ENCODE assay signal across 8 cellular contexts in the genomic region with DNA sequence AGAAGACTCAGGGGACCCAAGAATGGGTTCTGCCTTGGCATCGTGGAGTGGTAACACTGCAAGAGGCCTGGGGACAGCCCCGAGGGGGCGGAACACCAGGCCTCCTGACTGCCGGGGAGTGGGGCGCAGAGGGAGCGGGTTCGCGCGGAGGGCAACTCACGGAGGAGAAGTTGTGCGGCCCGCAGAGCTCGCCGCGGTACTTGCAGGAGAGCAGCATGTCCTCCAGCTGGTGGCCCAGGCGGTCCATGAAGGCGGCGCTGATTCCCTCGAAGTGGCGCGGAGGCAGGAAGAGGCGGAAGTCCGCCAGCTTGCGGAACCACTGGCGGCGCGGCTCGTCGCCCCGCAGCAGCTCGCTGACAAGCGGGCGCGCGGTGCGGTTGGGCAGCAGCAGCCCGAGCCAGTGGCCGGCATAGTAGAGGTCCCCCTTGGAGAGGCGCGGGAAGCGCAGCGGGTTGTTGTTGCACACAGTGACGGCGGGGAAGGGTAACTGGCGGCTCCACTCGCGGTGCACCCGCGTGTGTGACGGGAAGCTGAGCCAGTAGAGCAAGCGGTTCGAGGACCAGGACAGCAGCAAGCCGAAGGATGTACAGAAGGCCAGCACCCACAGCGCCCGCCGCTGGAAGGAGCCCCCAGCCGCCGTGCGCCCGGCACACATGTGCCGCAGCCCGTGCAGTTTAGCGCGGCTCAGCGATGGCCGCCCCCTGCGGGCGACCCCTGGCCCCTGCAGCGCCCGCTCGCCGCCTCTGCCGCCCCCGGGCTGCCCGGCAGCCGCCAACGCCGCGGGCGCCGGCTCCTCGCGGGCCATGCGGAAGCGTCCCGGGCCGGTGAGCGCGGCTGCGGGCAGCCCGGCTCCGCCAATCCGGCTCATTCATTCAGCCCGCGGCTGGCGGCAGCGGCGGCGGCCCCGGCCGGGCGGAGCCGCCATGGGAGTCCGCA. TPM values are rescaled to one million over a fixed set of nuclear protein-coding genes. Genes with fewer than 3 reads are reported as not detected.
DNase-seq lines count a peak whose midpoint lies in the region; ATAC-seq, FAIRE-seq and TF ChIP-seq lines count a peak whose summit lies in the region.

No MANE protein-coding gene starts in this region.

- no peaks in the 10 kb centered on the region for H4K20me1 ChIP-seq in keratinocyte (ENCODE audit: control insufficient read depth, extremely low read depth, insufficient read depth, low read length)

- H3K27me3 ChIP-seq in keratinocyte (ENCODE audit: control insufficient read depth, extremely low read depth, insufficient read depth, low read length) (peaks cover 30% of the 10 kb centered on the region), tibial nerve (peaks cover 0 to 37% of the 10 kb centered on the region in 2 donors)

- H3K36me3 ChIP-seq in keratinocyte (ENCODE audit: control insufficient read depth in 2 of 2, extremely low read depth in 1 of 2, insufficient read depth in 2 of 2, low read length in 2 of 2) = no peaks in the 10 kb centered on the region
- no peaks in the 10 kb centered on the region for H3K36me3 ChIP-seq in tibial nerve

- intact Hi-C loops in natural killer cell (cut with micrococcal nuclease) = no loop called here
- intact Hi-C loops in activated T-helper 2 cell treated with anti-CD3 and anti-CD28 coated beads, Interferon-gamma antibody, Interleukin-2, Interleukin-4, amounts not matched to agents 10 μg/mL and 5 μg/mL and 100 μg/mL, durations not matched to agents 14 hours and 24 hours and 36 hours (cut with micrococcal nuclease) = no loop called here

- H3K9me3 ChIP-seq in keratinocyte (ENCODE audit: control insufficient read depth, low read depth, low read length) (no peaks in the 10 kb centered on the region), tibial nerve (no peaks in the 10 kb centered on the region)

- H3K4me1 ChIP-seq in keratinocyte (ENCODE audit: control insufficient read depth, extremely low read depth, insufficient read depth, low read length) (peaks cover 16% of the 10 kb centered on the region), tibial nerve (peaks cover 0 to 21% (median 0%) of the 10 kb centered on the region in 4 donors)

- H3K27me3 Mint-ChIP-seq in natural killer cell treated with Interleukin-12 subunit alpha and Interleukin-12 subunit beta and Interleukin-15 and Interleukin-18, amount 100 ng/mL, for 72 hours = peaks cover 44 to 45% of the 10 kb centered on the region in 2 donors
- H3K27me3 Mint-ChIP-seq in natural killer cell (ENCODE audit: low read depth in 2 of 2) = peaks cover 50 to 68% of the 10 kb centered on the region in 2 donors
- peaks cover 50% of the 10 kb centered on the region for H3K27me3 Mint-ChIP-seq in activated T-helper 2 cell treated with anti-CD3 and anti-CD28 coated beads, Interferon-gamma antibody, Interleukin-2, Interleukin-4, amounts not matched to agents 10 μg/mL and 5 μg/mL and 100 μg/mL, durations not matched to agents 14 hours and 24 hours and 36 hours (ENCODE audit: low read depth)

- peak in 1 of 2 donors; percentile 3 for ATAC-seq in natural killer cell treated with Interleukin-12 subunit alpha and Interleukin-12 subunit beta and Interleukin-15 and Interleukin-18, amount 100 ng/mL, for 72 hours
- no peak for ATAC-seq in natural killer cell

- H3K4me3 Mint-ChIP-seq in natural killer cell treated with Interleukin-12 subunit alpha and Interleukin-12 subunit beta and Interleukin-15 and Interleukin-18, amount 100 ng/mL, for 72 hours = peak overlapping the region; percentile 47
- H3K4me3 Mint-ChIP-seq in natural killer cell = no peak overlapping the region
- H3K4me3 Mint-ChIP-seq in activated T-helper 2 cell treated with anti-CD3 and anti-CD28 coated beads, Interferon-gamma antibody, Interleukin-2, Interleukin-4, amounts not matched to agents 10 μg/mL and 5 μg/mL and 100 μg/mL, durations not matched to agents 14 hours and 24 hours and 36 hours (ENCODE audit: low read depth) = no peak overlapping the region

- in situ Hi-C loops in astrocyte of the spinal cord (cut with HindIII; ENCODE audit: low sequenced_read_pairs) = no loop called here

- peak overlapping the region; percentile 77 for H3K4me2 ChIP-seq in keratinocyte (ENCODE audit: control insufficient read depth, extremely low read depth, insufficient read depth, low read depth, low read length)

- H3K9ac ChIP-seq in keratinocyte (ENCODE audit: control insufficient read depth, extremely low read depth, insufficient read depth, low read length) = no peak overlapping the region

- H3K36me3 Mint-ChIP-seq in natural killer cell treated with Interleukin-12 subunit alpha and Interleukin-12 subunit beta and Interleukin-15 and Interleukin-18, amount 100 ng/mL, for 72 hours = no peaks in the 10 kb centered on the region
- H3K36me3 Mint-ChIP-seq in natural killer cell = no peaks in the 10 kb centered on the region
- no peaks in the 10 kb centered on the region for H3K36me3 Mint-ChIP-seq in activated T-helper 2 cell treated with anti-CD3 and anti-CD28 coated beads, Interferon-gamma antibody, Interleukin-2, Interleukin-4, amounts not matched to agents 10 μg/mL and 5 μg/mL and 100 μg/mL, durations not matched to agents 14 hours and 24 hours and 36 hours (ENCODE audit: low read depth)

- no peaks in the 10 kb centered on the region for H3K79me2 ChIP-seq in keratinocyte (ENCODE audit: control insufficient read depth, insufficient read depth, low read length)

- peaks cover 0 to 3% of the 10 kb centered on the region in 2 donors for H3K4me1 Mint-ChIP-seq in natural killer cell treated with Interleukin-12 subunit alpha and Interleukin-12 subunit beta and Interleukin-15 and Interleukin-18, amount 100 ng/mL, for 72 hours (ENCODE audit: low read depth in 2 of 2)
- peaks cover 9 to 10% of the 10 kb centered on the region in 2 donors for H3K4me1 Mint-ChIP-seq in natural killer cell
- no peaks in the 10 kb centered on the region for H3K4me1 Mint-ChIP-seq in activated T-helper 2 cell treated with anti-CD3 and anti-CD28 coated beads, Interferon-gamma antibody, Interleukin-2, Interleukin-4, amounts not matched to agents 10 μg/mL and 5 μg/mL and 100 μg/mL, durations not matched to agents 14 hours and 24 hours and 36 hours (ENCODE audit: low read depth)

- no peak for DNase-seq in natural killer cell treated with Interleukin-12 subunit alpha and Interleukin-12 subunit beta and Interleukin-15 and Interleukin-18, amount 100 ng/mL, for 72 hours (ENCODE audit: low spot score)
- DNase-seq in natural killer cell = no peak
- peak; percentile 24 for DNase-seq in astrocyte of the spinal cord (ENCODE audit: low read depth, low spot score)
- no peak for DNase-seq in keratinocyte (ENCODE audit: low read depth, low spot score)
- no peak for DNase-seq in tibial nerve (ENCODE audit: low spot score in 2 of 2)
- DNase-seq in RKO (ENCODE audit: low spot score) = no peak
- no peak for DNase-seq in NCI-H524 treated with DMSO at 0.1 percent for 48 hours (lab: John Stamatoyannopoulos, UW)
- no peak for DNase-seq in activated T-helper 2 cell treated with anti-CD3 and anti-CD28 coated beads, Interferon-gamma antibody, Interleukin-2, Interleukin-4, amounts not matched to agents 10 μg/mL and 5 μg/mL and 100 μg/mL, durations not matched to agents 14 hours and 24 hours and 36 hours (ENCODE audit: low spot score)

- no peak overlapping the region for H3K27ac Mint-ChIP-seq in natural killer cell treated with Interleukin-12 subunit alpha and Interleukin-12 subunit beta and Interleukin-15 and Interleukin-18, amount 100 ng/mL, for 72 hours
- no peak overlapping the region for H3K27ac Mint-ChIP-seq in natural killer cell
- no peak overlapping the region for H3K27ac Mint-ChIP-seq in activated T-helper 2 cell treated with anti-CD3 and anti-CD28 coated beads, Interferon-gamma antibody, Interleukin-2, Interleukin-4, amounts not matched to agents 10 μg/mL and 5 μg/mL and 100 μg/mL, durations not matched to agents 14 hours and 24 hours and 36 hours

- no peak overlapping the region for H3K4me3 ChIP-seq in astrocyte of the spinal cord (ENCODE audit: low read depth, low read length)
- peak overlapping the region; percentile 32 to 61 (median 44) for H3K4me3 ChIP-seq in keratinocyte (ENCODE audit: control insufficient read depth in 2 of 3, extremely low read depth in 1 of 3, insufficient read depth in 2 of 3, low read depth in 1 of 3, low read length in 3 of 3)
- H3K4me3 ChIP-seq in tibial nerve = peak overlapping the region in 3 of 4 donors; percentile 11 to 43 (median 32)

- TF ChIP-seq CTCF in natural killer cell (IDR thresholded peaks at IDR 0.05) = no peak
- TF ChIP-seq CTCF in astrocyte of the spinal cord (IDR thresholded peaks at IDR 0.05; ENCODE audit: low read depth, low read length) = no peak
- TF ChIP-seq CTCF in keratinocyte (optimal IDR thresholded peaks at IDR 0.05 in 1 of 3, IDR thresholded peaks at IDR 0.05 in 1 of 3, conservative IDR thresholded peaks at IDR 0.05 in 1 of 3; ENCODE audit: extremely low read depth in 1 of 3, insufficient read depth in 2 of 3, low read length in 3 of 3) = peak in 1 of 3 experiments; percentile 31
- TF ChIP-seq CTCF in tibial nerve (IDR thresholded peaks at IDR 0.05) = no peak

- H3K9me1 ChIP-seq in keratinocyte (ENCODE audit: control insufficient read depth, extremely low read depth, insufficient read depth, low read length) = no peaks in the 10 kb centered on the region

- no peak for TF ChIP-seq EP300 in tibial nerve (IDR thresholded peaks at IDR 0.05)

- H2AFZ ChIP-seq in keratinocyte (ENCODE audit: control insufficient read depth, low read length) = peak overlapping the region; percentile 70

- dilution Hi-C loops in keratinocyte (cut with MboI; ENCODE audit: extremely low pct_ligation_motif_present, low sequenced_read_pairs) = no loop called here

- WGBS in tibial nerve, 2 donors = 0 to 1% methylated on average over 15 to 46 of the region's 104 CpGs

- no peak for TF ChIP-seq POLR2A in tibial nerve (IDR thresholded peaks at IDR 0.05)

- no peak for FAIRE-seq in keratinocyte (lab: Jason Lieb, UNC)

- no peaks in the 10 kb centered on the region for H3K9me3 Mint-ChIP-seq in natural killer cell treated with Interleukin-12 subunit alpha and Interleukin-12 subunit beta and Interleukin-15 and Interleukin-18, amount 100 ng/mL, for 72 hours
- no peaks in the 10 kb centered on the region for H3K9me3 Mint-ChIP-seq in natural killer cell
- H3K9me3 Mint-ChIP-seq in activated T-helper 2 cell treated with anti-CD3 and anti-CD28 coated beads, Interferon-gamma antibody, Interleukin-2, Interleukin-4, amounts not matched to agents 10 μg/mL and 5 μg/mL and 100 μg/mL, durations not matched to agents 14 hours and 24 hours and 36 hours = no peaks in the 10 kb centered on the region

- H3K27ac ChIP-seq in keratinocyte (ENCODE audit: control insufficient read depth, insufficient read depth, low read length) (no peak overlapping the region), tibial nerve (no peak overlapping the region)

RNA-seq across cellular contexts. Expression of gene ASIC2, which starts 1.6 kb away (rescaled TPM):
- not detected for total RNA-seq in natural killer cell treated with Interleukin-12 subunit alpha and Interleukin-12 subunit beta and Interleukin-15 and Interleukin-18, amount 100 ng/mL, for 72 hours
- not detected for total RNA-seq in natural killer cell
- not detected in 3 replicates for polyA plus RNA-seq in keratinocyte
- not detected for polyA plus RNA-seq in keratinocyte (2011; ENCODE audit: low read depth)
- polyA plus RNA-seq in keratinocyte (2011; cell fraction: cytosol; rRNA removed) = 0.03 TPM in 1 of 2 replicates, not detected in the other
- polyA plus RNA-seq in keratinocyte (2011; cell fraction: nucleus; rRNA removed) = not detected in 2 replicates
- polyA plus RNA-seq in keratinocyte (2012; ENCODE audit: low replicate concordance) = not detected in 2 replicates
- 0.06 TPM in 1 of 3 replicates, not detected in the others for polyA minus RNA-seq in keratinocyte
- not detected for polyA minus RNA-seq in keratinocyte (2011; cell fraction: cytosol; rRNA and poly(A)+ RNA removed)
- polyA minus RNA-seq in keratinocyte (2011; cell fraction: nucleus; rRNA and poly(A)+ RNA removed) = not detected in 2 replicates
- 1 to 10 TPM in 1 of 4 donors, under 1 TPM in 3; 0.21 to 1.5 (median 0.50) TPM for total RNA-seq in tibial nerve
- not detected in 2 replicates for total RNA-seq in activated T-helper 2 cell treated with anti-CD3 and anti-CD28 coated beads, Interferon-gamma antibody, Interleukin-2, Interleukin-4, amounts not matched to agents 10 μg/mL and 5 μg/mL and 100 μg/mL, durations not matched to agents 14 hours and 24 hours and 36 hours
